18 cellular contexts compared by ENCODE assay signal in the genomic region with DNA sequence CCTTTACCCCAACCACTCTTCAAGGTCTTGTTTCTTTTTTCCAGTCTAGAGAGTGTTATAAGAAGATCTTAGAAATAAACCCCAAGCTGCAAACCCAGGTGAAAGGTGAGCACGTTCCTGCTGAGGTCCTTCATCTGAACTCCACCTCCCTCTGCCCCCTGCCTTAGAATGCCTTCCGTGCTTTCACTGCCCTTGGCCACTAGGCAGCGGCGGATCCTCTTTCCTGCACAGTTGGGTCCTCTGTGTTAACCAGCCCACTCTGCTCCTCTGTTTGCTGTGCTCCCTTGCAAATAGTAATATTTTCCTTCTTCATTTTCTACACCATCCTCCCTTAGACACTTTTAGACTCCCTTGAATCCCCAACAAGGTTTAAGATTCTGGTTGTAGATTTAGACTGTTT. TPM values are rescaled to one million over a fixed set of nuclear protein-coding genes. Genes with fewer than 3 reads are reported as not detected.
"Had no signal": no experiment of that assay in that cellular context is flagged by ENCODE, and none has a peak within 500 bp of the region (broad histone marks: within the 10 kb centered on the region; RNA-seq: fewer than 3 reads in every experiment).

No MANE protein-coding gene starts in this region.

- H3K9me3 ChIP-seq: body of pancreas, ovary, spleen, stomach, testis, upper lobe of left lung had no signal

- H3K4me1 Mint-ChIP-seq: central memory CD8-positive, alpha-beta T cell; nephron had no signal

- DNase-seq: activated CD4-positive, alpha-beta T cell treated with anti-CD3 and anti-CD28 coated beads for 48 hours; activated CD8-positive, alpha-beta memory T cell treated with anti-CD3 and anti-CD28 coated beads, Interleukin-2, amount 50 U/mL, for 48 hours; activated gamma-delta T cell; activated T-cell treated with anti-CD3 and anti-CD28 coated beads, Interleukin-2, amount 50 U/mL, for 72 hours; body of pancreas; cortex of kidney; effector CD4-positive, alpha-beta T cell; foreskin fibroblast; hippocampal formation; ovary; spleen; stomach; testis; upper lobe of left lung had no signal

- H3K27me3 Mint-ChIP-seq: central memory CD8-positive, alpha-beta T cell had no signal

- H3K4me1 ChIP-seq: body of pancreas, spleen, stomach, testis, upper lobe of left lung had no signal

- H3K9me3 Mint-ChIP-seq: activated naive CD4-positive, alpha-beta T cell treated with anti-CD3 and anti-CD28 coated beads, Interleukin-2, amount 50 U/mL, for 72 hours; activated T-cell treated with anti-CD3 and anti-CD28 coated beads, Interleukin-2, amount 50 U/mL, for 72 hours; central memory CD8-positive, alpha-beta T cell; nephron had no signal

- H3K27ac Mint-ChIP-seq: activated T-cell treated with anti-CD3 and anti-CD28 coated beads, Interleukin-2, amount 50 U/mL, for 72 hours; nephron had no signal

- H3K36me3 ChIP-seq: ovary had no signal

- H3K4me3 Mint-ChIP-seq: activated T-cell treated with anti-CD3 and anti-CD28 coated beads, Interleukin-2, amount 50 U/mL, for 72 hours; central memory CD8-positive, alpha-beta T cell; nephron had no signal

- H3K27ac ChIP-seq: body of pancreas, ovary, spleen, stomach, testis, upper lobe of left lung had no signal

- ATAC-seq: activated naive CD4-positive, alpha-beta T cell treated with anti-CD3 and anti-CD28 coated beads, Interleukin-2, amount 50 U/mL, for 72 hours; activated T-cell treated with anti-CD3 and anti-CD28 coated beads, Interleukin-2, amount 50 U/mL, for 72 hours; body of pancreas; sciatic nerve had no signal

- H3K27me3 ChIP-seq: body of pancreas, ovary, spleen, stomach, testis, upper lobe of left lung had no signal

- H3K4me3 ChIP-seq: body of pancreas, ovary, spleen, stomach, testis, upper lobe of left lung had no signal

RNA-seq across cellular contexts. Expression of gene ANKK1, which starts 48.8 kb away (rescaled TPM):
- total RNA-seq: stomach had no signal
